ENCODE assay signal across 8 cellular contexts in genomic region chr3:45592830-45593707, GRCh38. TPM values are rescaled to one million over a fixed set of nuclear protein-coding genes. Genes with fewer than 3 reads are reported as not detected.
A peak's percentile ranks its signal among the peaks of the same experiment; 100 is the strongest.
DNase-seq lines count a peak whose midpoint lies in the region; ATAC-seq and TF ChIP-seq lines count a peak whose summit lies in the region.

No MANE protein-coding gene starts in this region.

- peak overlapping the region; percentile 82 for H3K4me3 Mint-ChIP-seq in activated naive CD8-positive, alpha-beta T cell
- H3K4me3 Mint-ChIP-seq in glutamatergic neuron (ENCODE audit: unreplicated experiment) = peak overlapping the region; percentile 70

- no peaks in the 10 kb centered on the region for H3K36me3 ChIP-seq in MG63
- H3K36me3 ChIP-seq in suprapubic skin = no peaks in the 10 kb centered on the region

- 4% methylated on average over 19 of the region's 35 CpGs for WGBS in suprapubic skin

- H3K4me1 ChIP-seq in suprapubic skin = peaks cover 50% of the 10 kb centered on the region

- ATAC-seq in SK-N-SH treated with all-trans-retinoic acid at 6 μM for 48 hours = peak; percentile 91
- no peak for ATAC-seq in HG02840 (IDR thresholded peaks at IDR 0.05; ENCODE audit: low FRiP score, unreplicated experiment)

- H3K27me3 Mint-ChIP-seq in activated naive CD8-positive, alpha-beta T cell = no peaks in the 10 kb centered on the region
- H3K27me3 Mint-ChIP-seq in glutamatergic neuron (ENCODE audit: unreplicated experiment) = peaks cover 2% of the 10 kb centered on the region

- H3K27ac Mint-ChIP-seq in activated naive CD8-positive, alpha-beta T cell = peak overlapping the region; percentile 91
- H3K27ac Mint-ChIP-seq in glutamatergic neuron (ENCODE audit: unreplicated experiment) = no peak overlapping the region

- H3K4me3 ChIP-seq in MG63 (peak overlapping the region; percentile 61), suprapubic skin (peak overlapping the region; percentile 62)

- H3K9me3 Mint-ChIP-seq in activated naive CD8-positive, alpha-beta T cell (ENCODE audit: low read depth) = no peaks in the 10 kb centered on the region
- H3K9me3 Mint-ChIP-seq in glutamatergic neuron (ENCODE audit: unreplicated experiment) = peaks cover 5% of the 10 kb centered on the region

- no peaks in the 10 kb centered on the region for H3K36me3 Mint-ChIP-seq in activated naive CD8-positive, alpha-beta T cell
- no peaks in the 10 kb centered on the region for H3K36me3 Mint-ChIP-seq in glutamatergic neuron (ENCODE audit: unreplicated experiment)

- peak overlapping the region; percentile 86 for H3K27ac ChIP-seq in suprapubic skin

- TF ChIP-seq EP300 in suprapubic skin (IDR thresholded peaks at IDR 0.05) = no peak

- TF ChIP-seq CTCF in GM10266 (IDR thresholded peaks at IDR 0.05; ENCODE audit: control insufficient read depth, insufficient read depth, low read depth, missing control alignments) (peak; percentile 67), glutamatergic neuron (IDR thresholded peaks at IDR 0.05; ENCODE audit: partially characterized antibody, unreplicated experiment) (peak; percentile 67), suprapubic skin (IDR thresholded peaks at IDR 0.05) (peak; percentile 64 to 88)

- no peaks in the 10 kb centered on the region for H3K9me3 ChIP-seq in MG63
- no peaks in the 10 kb centered on the region for H3K9me3 ChIP-seq in suprapubic skin

- peaks cover 44% of the 10 kb centered on the region for H3K4me1 Mint-ChIP-seq in activated naive CD8-positive, alpha-beta T cell (ENCODE audit: low read depth)
- peaks cover 2% of the 10 kb centered on the region for H3K4me1 Mint-ChIP-seq in glutamatergic neuron (ENCODE audit: low read depth, unreplicated experiment)

- no peak for TF ChIP-seq POLR2A in suprapubic skin (IDR thresholded peaks at IDR 0.05)

- DNase-seq in GM10266 (ENCODE audit: extremely low spot score) = peak; percentile 82
- DNase-seq in MG63 = peak; percentile 89
- peak; percentile 93 for DNase-seq in glutamatergic neuron
- DNase-seq in nucleus accumbens (lab: John Stamatoyannopoulos, UW) = peak in 55 of 56 donors; percentile 16 to 94 (median 78)
- DNase-seq in suprapubic skin (ENCODE audit: low spot score in 2 of 2) = peak; percentile 95 to 96

- H3K27me3 ChIP-seq in MG63 = no peaks in the 10 kb centered on the region
- H3K27me3 ChIP-seq in suprapubic skin = no peaks in the 10 kb centered on the region

TF ChIP-seq in SK-N-SH treated with all-trans-retinoic acid at 6 μM for 48 hours, 23 proteins besides CTCF, POLR2A, EP300 and RAD21:
- TF ChIP-seq PATZ1 (CRISPR knock-in tag; IDR thresholded peaks at IDR 0.05; ENCODE audit: borderline replicate concordance) (no peak), CREB5 (CRISPR knock-in tag; IDR thresholded peaks at IDR 0.05; ENCODE audit: low read depth) (no peak), ZFP3 (CRISPR knock-in tag; IDR thresholded peaks at IDR 0.05) (0 out of 2 replicates have a peak, but pooled peaks have one; percentile 50)
- TF ChIP-seq, protein P1, sequence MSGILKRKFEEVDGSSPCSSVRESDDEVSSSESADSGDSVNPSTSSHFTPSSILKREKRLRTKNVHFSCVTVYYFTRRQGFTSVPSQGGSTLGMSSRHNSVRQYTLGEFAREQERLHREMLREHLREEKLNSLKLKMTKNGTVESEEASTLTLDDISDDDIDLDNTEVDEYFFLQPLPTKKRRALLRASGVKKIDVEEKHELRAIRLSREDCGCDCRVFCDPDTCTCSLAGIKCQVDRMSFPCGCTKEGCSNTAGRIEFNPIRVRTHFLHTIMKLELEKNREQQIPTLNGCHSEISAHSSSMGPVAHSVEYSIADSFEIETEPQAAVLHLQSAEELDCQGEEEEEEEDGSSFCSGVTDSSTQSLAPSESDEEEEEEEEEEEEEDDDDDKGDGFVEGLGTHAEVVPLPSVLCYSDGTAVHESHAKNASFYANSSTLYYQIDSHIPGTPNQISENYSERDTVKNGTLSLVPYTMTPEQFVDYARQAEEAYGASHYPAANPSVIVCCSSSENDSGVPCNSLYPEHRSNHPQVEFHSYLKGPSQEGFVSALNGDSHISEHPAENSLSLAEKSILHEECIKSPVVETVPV (CRISPR knock-in tag; IDR thresholded peaks at IDR 0.05) = no peak

RNA-seq across cellular contexts. Expression of gene LIMD1, which starts 1.5 kb away (rescaled TPM):
- 6.5 and 9.3 TPM in 2 replicates for total RNA-seq in MG63 (2014; rRNA removed; shearing (Covaris generic); ENCODE audit: low replicate concordance)
- total RNA-seq in glutamatergic neuron (ENCODE audit: unreplicated experiment) (5.2 TPM), suprapubic skin (10 to 100 TPM; 16.6 to 55.4 (median 26.3) TPM)
